Comparison of ENCODE assay signal across 8 cellular contexts in genomic region chr16:14937143-14937542, GRCh38. TPM values are rescaled to one million over a fixed set of nuclear protein-coding genes. Genes with fewer than 3 reads are reported as not detected.
DNase-seq lines count a peak whose midpoint lies in the region; ATAC-seq and TF ChIP-seq lines count a peak whose summit lies in the region.
"Not testable (repeated sequence)": the region's sequence is repeated elsewhere in the genome, so short reads cannot be mapped to it uniquely, and the experiment has no call there.

TSS of gene NPIPA1 (plus strand) at chr16:14937443. CDS start at chr16:14937443, 0 bp downstream.

- H3K27me3 Mint-ChIP-seq in Calu3 (ENCODE audit: unreplicated experiment); activated T-helper 2 cell treated with anti-CD3 and anti-CD28 coated beads, Interferon-gamma antibody, Interleukin-2, Interleukin-4, amounts not matched to agents 10 μg/mL and 5 μg/mL and 100 μg/mL, durations not matched to agents 14 hours and 24 hours and 36 hours (ENCODE audit: low read depth): not testable (repeated sequence)

- H3K27me3 ChIP-seq in SJSA1 (replicated peaks); dorsolateral prefrontal cortex; cardiac muscle cell; lower lobe of right lung (ENCODE audit: low read depth); tibial nerve: not testable (repeated sequence)

- not testable (repeated sequence) for H3K4me3 ChIP-seq in SJSA1, dorsolateral prefrontal cortex, cardiac muscle cell, lower lobe of right lung, tibial nerve

- BruUV-seq in Calu3 (replicated peaks; lab: Mats Ljungman, UMichigan), result not testable (repeated sequence)

- not testable (repeated sequence) for TF ChIP-seq POLR2A in tibial nerve (IDR thresholded peaks at IDR 0.05)

- H3K4me3 Mint-ChIP-seq in Calu3 (ENCODE audit: low read depth, unreplicated experiment); activated T-helper 2 cell treated with anti-CD3 and anti-CD28 coated beads, Interferon-gamma antibody, Interleukin-2, Interleukin-4, amounts not matched to agents 10 μg/mL and 5 μg/mL and 100 μg/mL, durations not matched to agents 14 hours and 24 hours and 36 hours (ENCODE audit: low read depth): not testable (repeated sequence)

- H3K9me3 ChIP-seq in SJSA1 (replicated peaks); cardiac muscle cell (ENCODE audit: low read depth); lower lobe of right lung; tibial nerve: not testable (repeated sequence)

- not testable (repeated sequence) for H3K4me1 Mint-ChIP-seq in Calu3 (ENCODE audit: low read depth, unreplicated experiment); activated T-helper 2 cell treated with anti-CD3 and anti-CD28 coated beads, Interferon-gamma antibody, Interleukin-2, Interleukin-4, amounts not matched to agents 10 μg/mL and 5 μg/mL and 100 μg/mL, durations not matched to agents 14 hours and 24 hours and 36 hours (ENCODE audit: low read depth)

- not testable (repeated sequence) for H3K27ac ChIP-seq in SJSA1, dorsolateral prefrontal cortex, cardiac muscle cell, lower lobe of right lung, tibial nerve

- CTCF ChIA-PET in Calu3 (lab: Charles Lee), result not testable (repeated sequence)

- DNase-seq in Calu3; SJSA1 (ENCODE audit: low read depth in 1 of 2, low spot score in 2 of 2); activated T-helper 2 cell treated with anti-CD3 and anti-CD28 coated beads, Interferon-gamma antibody, Interleukin-2, Interleukin-4, amounts not matched to agents 10 μg/mL and 5 μg/mL and 100 μg/mL, durations not matched to agents 14 hours and 24 hours and 36 hours (ENCODE audit: low spot score); dorsolateral prefrontal cortex; cardiac muscle cell (ENCODE audit: low read depth in 1 of 2, low spot score in 1 of 2); lower lobe of right lung; posterior vena cava (ENCODE audit: low spot score); tibial nerve (ENCODE audit: low spot score in 2 of 2): not testable (repeated sequence)

- no CpG with 5 or more reads among the region's 4 CpGs for WGBS in tibial nerve, 2 donors

- H3K4me1 ChIP-seq in SJSA1 (replicated peaks); cardiac muscle cell (ENCODE audit: low read depth); lower lobe of right lung; tibial nerve: not testable (repeated sequence)

- ATAC-seq in lower lobe of right lung, result not testable (repeated sequence)

- TF ChIP-seq EP300 in tibial nerve (IDR thresholded peaks at IDR 0.05), result not testable (repeated sequence)

- not testable (repeated sequence) for H3K9me3 Mint-ChIP-seq in Calu3 (ENCODE audit: low read depth, unreplicated experiment); activated T-helper 2 cell treated with anti-CD3 and anti-CD28 coated beads, Interferon-gamma antibody, Interleukin-2, Interleukin-4, amounts not matched to agents 10 μg/mL and 5 μg/mL and 100 μg/mL, durations not matched to agents 14 hours and 24 hours and 36 hours

- H3K36me3 Mint-ChIP-seq in Calu3 (ENCODE audit: insufficient read depth, unreplicated experiment); activated T-helper 2 cell treated with anti-CD3 and anti-CD28 coated beads, Interferon-gamma antibody, Interleukin-2, Interleukin-4, amounts not matched to agents 10 μg/mL and 5 μg/mL and 100 μg/mL, durations not matched to agents 14 hours and 24 hours and 36 hours (ENCODE audit: low read depth): not testable (repeated sequence)

- not testable (repeated sequence) for TF ChIP-seq CTCF in Calu3 (IDR thresholded peaks at IDR 0.05; ENCODE audit: unreplicated experiment); dorsolateral prefrontal cortex (IDR thresholded peaks at IDR 0.05 in 54 of 56, conservative IDR thresholded peaks at IDR 0.05 in 2 of 56; ENCODE audit: low read depth in 1 of 56, partially characterized antibody in 56 of 56); cardiac muscle cell (IDR thresholded peaks at IDR 0.05; ENCODE audit: low read depth, low read length); lower lobe of right lung (IDR thresholded peaks at IDR 0.05); tibial nerve (IDR thresholded peaks at IDR 0.05)

- intact Hi-C loops in Calu3 (cut with micrococcal nuclease; ENCODE audit: unreplicated experiment); activated T-helper 2 cell treated with anti-CD3 and anti-CD28 coated beads, Interferon-gamma antibody, Interleukin-2, Interleukin-4, amounts not matched to agents 10 μg/mL and 5 μg/mL and 100 μg/mL, durations not matched to agents 14 hours and 24 hours and 36 hours (cut with micrococcal nuclease); dorsolateral prefrontal cortex (cut with DNase I); lower lobe of right lung (cut with DNase I); posterior vena cava (cut with DNase I): not testable (repeated sequence)

- H3K27ac Mint-ChIP-seq in Calu3 (ENCODE audit: unreplicated experiment); activated T-helper 2 cell treated with anti-CD3 and anti-CD28 coated beads, Interferon-gamma antibody, Interleukin-2, Interleukin-4, amounts not matched to agents 10 μg/mL and 5 μg/mL and 100 μg/mL, durations not matched to agents 14 hours and 24 hours and 36 hours: not testable (repeated sequence)

- H3K36me3 ChIP-seq in SJSA1, cardiac muscle cell, lower lobe of right lung: not testable (repeated sequence)
- H3K36me3 ChIP-seq in tibial nerve, result peaks cover 0 to 14% (median 0%) of the 10 kb centered on the region in 3 donors

RNA-seq across cellular contexts. Expression of gene NPIPA1, which starts in this region (rescaled TPM):
- total RNA-seq in Calu3 (2022), result 112 and 114 TPM in 2 replicates
- 7.3 and 14.9 TPM in 2 replicates for total RNA-seq in SJSA1 (2014; rRNA removed; shearing (Covaris generic))
- 97.9 and 108 TPM in 2 replicates for total RNA-seq in activated T-helper 2 cell treated with anti-CD3 and anti-CD28 coated beads, Interferon-gamma antibody, Interleukin-2, Interleukin-4, amounts not matched to agents 10 μg/mL and 5 μg/mL and 100 μg/mL, durations not matched to agents 14 hours and 24 hours and 36 hours
- total RNA-seq in dorsolateral prefrontal cortex, result 100 to 1,000 TPM; 166 to 555 (median 298) TPM
- total RNA-seq in cardiac muscle cell, result 34.5 and 60.9 TPM in 2 replicates
- polyA plus RNA-seq in cardiac muscle cell, result 40.3 and 47.7 TPM in 2 replicates
- total RNA-seq in lower lobe of right lung, result 90.9 TPM
- total RNA-seq in posterior vena cava, result 100 to 1,000 TPM in 1 of 2 donors, 10 to 100 TPM in 1; 99.3 to 116 TPM
- 100 to 1,000 TPM in 2 of 4 donors, 10 to 100 TPM in 2; 95.5 to 193 (median 134) TPM for total RNA-seq in tibial nerve
